7 cellular contexts compared by ENCODE assay signal in genomic region chr6:43798688-43799444, GRCh38. TPM values are rescaled to one million over a fixed set of nuclear protein-coding genes. Genes with fewer than 3 reads are reported as not detected.
DNase-seq lines count a peak whose midpoint lies in the region; ATAC-seq, FAIRE-seq and TF ChIP-seq lines count a peak whose summit lies in the region.

No MANE protein-coding gene starts in this region.

- H3K4me3 Mint-ChIP-seq in activated CD4-positive, alpha-beta memory T cell treated with anti-CD3 and anti-CD28 coated beads, Interleukin-2, amount 10 ng/mL, durations not matched to agents 7 days and 5 days: no peak overlapping the region

- peak; percentile 70 for DNase-seq in HS-27A (ENCODE audit: low read depth)
- DNase-seq in activated CD4-positive, alpha-beta memory T cell treated with anti-CD3 and anti-CD28 coated beads, Interleukin-2, amount 10 ng/mL, durations not matched to agents 7 days and 5 days: peak; percentile 48
- peak; percentile 24 for DNase-seq in inferior parietal cortex (ENCODE audit: extremely low spot score)
- peak; percentile 91 for DNase-seq in urothelium cell line (ENCODE audit: low spot score)
- DNase-seq in GM10266 (ENCODE audit: extremely low spot score): no peak
- no peak for DNase-seq in middle frontal gyrus (ENCODE audit: extremely low spot score, low spot score)

- H3K36me3 Mint-ChIP-seq in activated CD4-positive, alpha-beta memory T cell treated with anti-CD3 and anti-CD28 coated beads, Interleukin-2, amount 10 ng/mL, durations not matched to agents 7 days and 5 days (ENCODE audit: low read depth): no peaks in the 10 kb centered on the region

- FAIRE-seq in urothelium cell line (lab: Jason Lieb, UNC): peak; percentile 67

- CTCF ChIA-PET in activated CD4-positive, alpha-beta memory T cell treated with anti-CD3 and anti-CD28 coated beads, Interleukin-2, amount 10 ng/mL, durations not matched to agents 7 days and 5 days (lab: Charles Lee): no interaction called here

- TF ChIP-seq CTCF in GM10266 (IDR thresholded peaks at IDR 0.05; ENCODE audit: control insufficient read depth, insufficient read depth, low read depth, missing control alignments): no peak

- H3K4me1 Mint-ChIP-seq in activated CD4-positive, alpha-beta memory T cell treated with anti-CD3 and anti-CD28 coated beads, Interleukin-2, amount 10 ng/mL, durations not matched to agents 7 days and 5 days: peaks cover 26% of the 10 kb centered on the region

- no peaks in the 10 kb centered on the region for H3K9me3 Mint-ChIP-seq in activated CD4-positive, alpha-beta memory T cell treated with anti-CD3 and anti-CD28 coated beads, Interleukin-2, amount 10 ng/mL, durations not matched to agents 7 days and 5 days

- H3K27ac Mint-ChIP-seq in activated CD4-positive, alpha-beta memory T cell treated with anti-CD3 and anti-CD28 coated beads, Interleukin-2, amount 10 ng/mL, durations not matched to agents 7 days and 5 days: peak overlapping the region; percentile 68

- peaks cover 2% of the 10 kb centered on the region for H3K27me3 Mint-ChIP-seq in activated CD4-positive, alpha-beta memory T cell treated with anti-CD3 and anti-CD28 coated beads, Interleukin-2, amount 10 ng/mL, durations not matched to agents 7 days and 5 days

- POLR2A ChIA-PET in activated CD4-positive, alpha-beta memory T cell treated with anti-CD3 and anti-CD28 coated beads, Interleukin-2, amount 10 ng/mL, durations not matched to agents 7 days and 5 days (lab: Charles Lee): no interaction called here

- peak; percentile 78 for ATAC-seq in GM18861 (IDR thresholded peaks at IDR 0.05; ENCODE audit: unreplicated experiment)

RNA-seq across cellular contexts. Expression of gene VEGFA, which starts 28.9 kb away (rescaled TPM):
- 10 to 100 TPM; 48.1 to 49.5 TPM for total RNA-seq in activated CD4-positive, alpha-beta memory T cell treated with anti-CD3 and anti-CD28 coated beads, Interleukin-2, amount 10 ng/mL, durations not matched to agents 7 days and 5 days

Comparison
In these comparisons a context has a peak if more than half of its experiments do, and no peak if none do; other contexts are left out.
1. DNase-seq: peak in HS-27A (single experiment), activated CD4-positive, alpha-beta memory T cell treated with anti-CD3 and anti-CD28 coated beads, Interleukin-2, amount 10 ng/mL, durations not matched to agents 7 days and 5 days (single experiment), inferior parietal cortex (single experiment) and urothelium cell line (single experiment); none in GM10266 (single experiment) and middle frontal gyrus (single experiment).